ENCODE assay signal across 35 cellular contexts in genomic region chr2:77633601-77634000, GRCh38.
"Had no signal": no experiment of that assay in that cellular context is flagged by ENCODE, and none has a peak within 500 bp of the region (broad histone marks: within the 10 kb centered on the region; RNA-seq: fewer than 3 reads in every experiment).

No MANE protein-coding gene starts in this region.

- H3K36me3 ChIP-seq: MG63 had no signal

- H3K4me3 ChIP-seq: MG63 had no signal

- H3K9me3 ChIP-seq: MG63 had no signal

- DNase-seq: Karpas-422, Kasumi-1, MG63, MM.1S, MV-4-11, NCI-H1048, NCI-H1092, NCI-H1092 treated with DMSO at 0.1 percent for 48 hours, NCI-H1105, NCI-H1105 treated with DMSO at 0.1 percent for 48 hours, NCI-H1417, NCI-H1417 treated with DMSO at 0.1 percent for 48 hours, NCI-H1436, NCI-H1436 treated with DMSO at 0.1 percent for 48 hours, NCI-H146, NCI-H1694, NCI-H1694 treated with DMSO at 0.1 percent for 48 hours, NCI-H187, NCI-H187 treated with DMSO at 0.1 percent for 48 hours, NCI-H1930, NCI-H2029, NCI-H2029 treated with DMSO at 0.1 percent for 48 hours, NCI-H2081, NCI-H2081 treated with DMSO at 0.1 percent for 48 hours, NCI-H2107, NCI-H2171, NCI-H2171 treated with DMSO at 0.1 percent for 48 hours, NCI-H2227 treated with DMSO at 0.1 percent for 48 hours, NCI-H226, NCI-H345, NCI-H446, NCI-H446 treated with DMSO at 0.1 percent for 48 hours, NCI-H510A, NCI-H510A treated with DMSO at 0.1 percent for 48 hours, NCI-H524 had no signal

- H3K27me3 ChIP-seq: MG63 had no signal
